In genomic region chr13:29472317-29472961, GRCh38 we compare ENCODE assay signal across 7 cellular contexts.
DNase-seq lines count a peak whose midpoint lies in the region; ATAC-seq and TF ChIP-seq lines count a peak whose summit lies in the region.

No MANE protein-coding gene starts in this region.

- H3K4me3 ChIP-seq in GM12864 (ENCODE audit: low read depth, low read length) (no peak overlapping the region), astrocyte of the spinal cord (ENCODE audit: low read depth, low read length) (no peak overlapping the region), kidney epithelial cell (ENCODE audit: low read depth, low read length) (no peak overlapping the region)

- peak; percentile 100 for TF ChIP-seq CTCF in GM12864 (IDR thresholded peaks at IDR 0.05; ENCODE audit: low read depth, low read length, missing control alignments)
- TF ChIP-seq CTCF in astrocyte of the spinal cord (IDR thresholded peaks at IDR 0.05; ENCODE audit: low read depth, low read length) = peak; percentile 95
- TF ChIP-seq CTCF in kidney epithelial cell (IDR thresholded peaks at IDR 0.05; ENCODE audit: insufficient read depth, low read length, poor library complexity, severe bottlenecking) = peak; percentile 100

- peak; percentile 31 for DNase-seq in GM12864 (ENCODE audit: low read depth)
- peak; percentile 95 for DNase-seq in HT-29 (ENCODE audit: low spot score)
- DNase-seq in astrocyte of the spinal cord (ENCODE audit: low read depth, low spot score) = peak; percentile 56
- DNase-seq in kidney epithelial cell (ENCODE audit: low read depth) = no peak
- DNase-seq in stimulated activated CD8-positive, alpha-beta memory T cell treated with anti-CD3 and anti-CD28 coated beads, Interleukin-4, amount 100 ng/mL, for 48 hours = peak; percentile 73

- H3K36me3 ChIP-seq in kidney epithelial cell (ENCODE audit: control insufficient read depth, insufficient read depth, low read length) = no peaks in the 10 kb centered on the region

- no peaks in the 10 kb centered on the region for H3K27me3 ChIP-seq in kidney epithelial cell (ENCODE audit: control insufficient read depth, insufficient read depth, low read length)

- in situ Hi-C loops in astrocyte of the spinal cord (cut with HindIII; ENCODE audit: low sequenced_read_pairs) = no loop called here

- ATAC-seq in SK-N-SH treated with all-trans-retinoic acid at 6 μM for 48 hours (peak; percentile 88), HG03457 (IDR thresholded peaks at IDR 0.05; ENCODE audit: unreplicated experiment) (no peak)

TF ChIP-seq in SK-N-SH treated with all-trans-retinoic acid at 6 μM for 48 hours, 23 proteins besides CTCF, POLR2A, EP300 and RAD21:
- TF ChIP-seq ZFP30 (CRISPR knock-in tag; IDR thresholded peaks at IDR 0.05) = no peak
- TF ChIP-seq ARNTL (CRISPR knock-in tag; IDR thresholded peaks at IDR 0.05; ENCODE audit: borderline replicate concordance, low read depth) = no peak
- no peak for TF ChIP-seq CSRNP3 (CRISPR knock-in tag; IDR thresholded peaks at IDR 0.05)
